8 cellular contexts compared by ENCODE assay signal in genomic region chr12:12803186-12803585, GRCh38. TPM values are rescaled to one million over a fixed set of nuclear protein-coding genes. Genes with fewer than 3 reads are reported as not detected.
A peak's percentile ranks its signal among the peaks of the same experiment; 100 is the strongest.
DNase-seq lines count a peak whose midpoint lies in the region; ATAC-seq and TF ChIP-seq lines count a peak whose summit lies in the region.

No MANE protein-coding gene starts in this region.

- peak overlapping the region; percentile 73 for H3K27ac Mint-ChIP-seq in activated naive CD8-positive, alpha-beta T cell treated with anti-CD3 and anti-CD28 coated beads, Interleukin-2, amount 50 U/mL, for 24 hours
- peak overlapping the region; percentile 81 for H3K27ac Mint-ChIP-seq in stimulated activated naive CD8-positive, alpha-beta T cell treated with anti-CD3 and anti-CD28 coated beads, Interleukin-15, Interleukin-2, amounts not matched to agents 100 ng/mL and 50 ng/mL, for 24 hours

- no peaks in the 10 kb centered on the region for H3K9me3 Mint-ChIP-seq in activated naive CD8-positive, alpha-beta T cell treated with anti-CD3 and anti-CD28 coated beads, Interleukin-2, amount 50 U/mL, for 24 hours
- H3K9me3 Mint-ChIP-seq in stimulated activated naive CD8-positive, alpha-beta T cell treated with anti-CD3 and anti-CD28 coated beads, Interleukin-15, Interleukin-2, amounts not matched to agents 100 ng/mL and 50 ng/mL, for 24 hours = no peaks in the 10 kb centered on the region

- H3K27me3 Mint-ChIP-seq in activated naive CD8-positive, alpha-beta T cell treated with anti-CD3 and anti-CD28 coated beads, Interleukin-2, amount 50 U/mL, for 24 hours = no peaks in the 10 kb centered on the region
- no peaks in the 10 kb centered on the region for H3K27me3 Mint-ChIP-seq in stimulated activated naive CD8-positive, alpha-beta T cell treated with anti-CD3 and anti-CD28 coated beads, Interleukin-15, Interleukin-2, amounts not matched to agents 100 ng/mL and 50 ng/mL, for 24 hours

- ATAC-seq in GM19455 (IDR thresholded peaks at IDR 0.05; ENCODE audit: unreplicated experiment) = peak; percentile 76
- peak; percentile 87 for ATAC-seq in HG03354 (IDR thresholded peaks at IDR 0.05; ENCODE audit: poor library complexity, severe bottlenecking, unreplicated experiment)
- ATAC-seq in activated naive CD8-positive, alpha-beta T cell treated with anti-CD3 and anti-CD28 coated beads, Interleukin-2, amount 50 U/mL, for 24 hours = peak; percentile 84

- H3K4me1 Mint-ChIP-seq in activated naive CD8-positive, alpha-beta T cell treated with anti-CD3 and anti-CD28 coated beads, Interleukin-2, amount 50 U/mL, for 24 hours = peaks cover 57% of the 10 kb centered on the region
- peaks cover 59% of the 10 kb centered on the region for H3K4me1 Mint-ChIP-seq in stimulated activated naive CD8-positive, alpha-beta T cell treated with anti-CD3 and anti-CD28 coated beads, Interleukin-15, Interleukin-2, amounts not matched to agents 100 ng/mL and 50 ng/mL, for 24 hours (ENCODE audit: low read depth)

- peak; percentile 7 for DNase-seq in COR-L47 (lab: John Stamatoyannopoulos, UW)
- peak; percentile 41 for DNase-seq in activated naive CD8-positive, alpha-beta T cell treated with anti-CD3 and anti-CD28 coated beads, Interleukin-2, amount 50 U/mL, for 24 hours
- peak; percentile 34 for DNase-seq in iPS-NIHi7 (ENCODE audit: extremely low spot score)
- DNase-seq in NCI-H1436 (lab: John Stamatoyannopoulos, UW) = no peak

- H3K36me3 Mint-ChIP-seq in activated naive CD8-positive, alpha-beta T cell treated with anti-CD3 and anti-CD28 coated beads, Interleukin-2, amount 50 U/mL, for 24 hours (ENCODE audit: low read depth) = no peaks in the 10 kb centered on the region
- no peaks in the 10 kb centered on the region for H3K36me3 Mint-ChIP-seq in stimulated activated naive CD8-positive, alpha-beta T cell treated with anti-CD3 and anti-CD28 coated beads, Interleukin-15, Interleukin-2, amounts not matched to agents 100 ng/mL and 50 ng/mL, for 24 hours (ENCODE audit: low read depth)

- H3K4me3 Mint-ChIP-seq in activated naive CD8-positive, alpha-beta T cell treated with anti-CD3 and anti-CD28 coated beads, Interleukin-2, amount 50 U/mL, for 24 hours = peak overlapping the region; percentile 58
- H3K4me3 Mint-ChIP-seq in stimulated activated naive CD8-positive, alpha-beta T cell treated with anti-CD3 and anti-CD28 coated beads, Interleukin-15, Interleukin-2, amounts not matched to agents 100 ng/mL and 50 ng/mL, for 24 hours = peak overlapping the region; percentile 39

TF ChIP-seq in PFSK-1, 5 proteins besides CTCF, POLR2A, EP300 and RAD21:
- no peak for TF ChIP-seq POLR2AphosphoS5 (IDR thresholded peaks at IDR 0.05; ENCODE audit: low read depth, low read length)
- peak; percentile 49; the same call in 1 of the 2 replicates for TF ChIP-seq SIN3A (IDR thresholded peaks at IDR 0.05; ENCODE audit: borderline replicate concordance, insufficient read depth, low read length)

RNA-seq across cellular contexts. Expression of gene DDX47, which starts 10.0 kb away (rescaled TPM):
- 30.3 TPM for polyA plus RNA-seq in PFSK-1 (2012; ENCODE audit: insufficient read length, low read depth)

RNA-seq across cellular contexts. Expression of gene APOLD1, which starts 17.7 kb away (rescaled TPM):
- polyA plus RNA-seq in PFSK-1 (2012; ENCODE audit: insufficient read length, low read depth) = 5.7 TPM
